9 cellular contexts compared by ENCODE assay signal in genomic region chr9:79569814-79570448, GRCh38. TPM values are rescaled to one million over a fixed set of nuclear protein-coding genes. Genes with fewer than 3 reads are reported as not detected.
DNase-seq lines count a peak whose midpoint lies in the region; ATAC-seq, FAIRE-seq and TF ChIP-seq lines count a peak whose summit lies in the region.
"Had no signal": no experiment of that assay in that cellular context is flagged by ENCODE, and none has a peak within 500 bp of the region (broad histone marks: within the 10 kb centered on the region; RNA-seq: fewer than 3 reads in every experiment).

No MANE protein-coding gene starts in this region.

- DNase-seq in foreskin keratinocyte: no peak
- no peak for DNase-seq in retinal pigment epithelial cell (ENCODE audit: low read depth)
- DNase-seq in frontal cortex (ENCODE audit: low spot score in 2 of 2): no peak
- DNase-seq in RCC 7860 (ENCODE audit: low spot score): no peak
- no peak for DNase-seq in NCI-H1105 treated with DMSO at 0.1 percent for 48 hours (lab: John Stamatoyannopoulos, UW)
- DNase-seq in globus pallidus (ENCODE audit: low spot score): no peak
- DNase-seq: NCI-H345 had no signal

- peaks cover 5% of the 10 kb centered on the region; the same call in 1 of the 2 replicates for H3K36me3 ChIP-seq in SU-DHL-6 (ENCODE audit: low read length)

- TF ChIP-seq CTCF in GM12875 (IDR thresholded peaks at IDR 0.05; ENCODE audit: borderline replicate concordance, insufficient read depth, low read depth, low read length): no peak
- no peak for TF ChIP-seq CTCF in SU-DHL-6 (IDR thresholded peaks at IDR 0.05; ENCODE audit: insufficient read depth, low read length, poor library complexity, severe bottlenecking)
- no peak for TF ChIP-seq CTCF in foreskin keratinocyte (conservative IDR thresholded peaks at IDR 0.05)
- TF ChIP-seq CTCF in retinal pigment epithelial cell (conservative IDR thresholded peaks at IDR 0.05; ENCODE audit: low read depth, low read length): no peak

- no peak for ATAC-seq in foreskin keratinocyte

- H3K4me1 ChIP-seq in foreskin keratinocyte: peaks cover 8% of the 10 kb centered on the region

- H2AFZ ChIP-seq in SU-DHL-6 (ENCODE audit: low read depth, low read length, severe bottlenecking): peak overlapping the region; percentile 82

- FAIRE-seq in frontal cortex (lab: Jason Lieb, UNC) (no peak), RCC 7860 (lab: Jason Lieb, UNC) (no peak)

- H3K79me2 ChIP-seq in SU-DHL-6 (ENCODE audit: insufficient read depth, low read length): peaks cover 5% of the 10 kb centered on the region; the same call in 1 of the 2 replicates

- peak overlapping the region; percentile 74 for H3K4me2 ChIP-seq in SU-DHL-6 (ENCODE audit: low read depth, low read length, poor library complexity, severe bottlenecking)

- H3K9ac ChIP-seq in SU-DHL-6 (ENCODE audit: low read length): peak overlapping the region; percentile 68; the same call in 1 of the 2 replicates

- peaks cover 21% of the 10 kb centered on the region for H3F3A ChIP-seq in SU-DHL-6 (ENCODE audit: insufficient read depth)

- H4K20me1 ChIP-seq in SU-DHL-6 (ENCODE audit: low read depth, low read length): no peaks in the 10 kb centered on the region

- no peaks in the 10 kb centered on the region for H3K27me3 ChIP-seq in SU-DHL-6 (ENCODE audit: low read length)
- H3K27me3 ChIP-seq in foreskin keratinocyte: no peaks in the 10 kb centered on the region

- H3K27ac ChIP-seq in SU-DHL-6 (ENCODE audit: low read depth, low read length): no peak overlapping the region
- peak overlapping the region; percentile 44 for H3K27ac ChIP-seq in foreskin keratinocyte

- H3K9me3 ChIP-seq in SU-DHL-6 (ENCODE audit: insufficient read depth, low read length): no peaks in the 10 kb centered on the region

- H3K4me3 ChIP-seq in GM12875 (ENCODE audit: low read depth, low read length) (peak overlapping the region; percentile 44), SU-DHL-6 (ENCODE audit: insufficient read depth, low read length, poor library complexity, severe bottlenecking) (no peak overlapping the region), retinal pigment epithelial cell (ENCODE audit: low read length) (peak overlapping the region; percentile 72)

- H3K9me2 ChIP-seq in SU-DHL-6 (replicated peaks; ENCODE audit: insufficient read depth, low read length): no peaks in the 10 kb centered on the region

RNA-seq across cellular contexts. Expression of gene TLE4, which starts 1.8 kb away (rescaled TPM):
- total RNA-seq in foreskin keratinocyte: 14.0 and 15.1 TPM in 2 replicates
- 3.2 and 4.0 TPM in 2 replicates for polyA plus RNA-seq in foreskin keratinocyte
- total RNA-seq in frontal cortex: 65.2 TPM
